23 cellular contexts compared by ENCODE assay signal in genomic region chr10:124564881-124565280, GRCh38.
DNase-seq lines count a peak whose midpoint lies in the region; ATAC-seq and TF ChIP-seq lines count a peak whose summit lies in the region.
"Had no signal": no experiment of that assay in that cellular context is flagged by ENCODE, and none has a peak within 500 bp of the region (broad histone marks: within the 10 kb centered on the region; RNA-seq: fewer than 3 reads in every experiment).

No MANE protein-coding gene starts in this region.

- in situ Hi-C loops in gastrocnemius medialis (cut with MboI; ENCODE audit: low sequenced_read_pairs in 4 of 4): no loop called here

- H3K27ac Mint-ChIP-seq in GM23338 (peak overlapping the region; percentile 48; the same call in 1 of the 2 replicates), T-helper 17 cell (peak overlapping the region; percentile 47), nephron progenitor cell (no peak overlapping the region)
- no peak overlapping the region for H3K27ac Mint-ChIP-seq in activated CD4-positive, alpha-beta T cell treated with anti-CD3 and anti-CD28 coated beads, Interleukin-2, amount 10 ng/mL, durations not matched to agents 7 days and 5 days

- no peak for TF ChIP-seq CTCF in GM23338 (conservative IDR thresholded peaks at IDR 0.05; ENCODE audit: low read depth in 2 of 2)
- TF ChIP-seq CTCF in nephron progenitor cell (IDR thresholded peaks at IDR 0.05): no peak
- TF ChIP-seq CTCF in gastrocnemius medialis (IDR thresholded peaks at IDR 0.05 in 4 of 5, conservative IDR thresholded peaks at IDR 0.05 in 1 of 5): no peak

- no peaks in the 10 kb centered on the region for H3K9me3 ChIP-seq in T-helper 17 cell (ENCODE audit: control insufficient read depth, low read length, poor library complexity, severe bottlenecking)
- H3K9me3 ChIP-seq in gastrocnemius medialis: no peaks in the 10 kb centered on the region
- H3K9me3 ChIP-seq: MG63, Peyer's patch had no signal

- H3K4me1 Mint-ChIP-seq in GM23338 (peaks cover 16% of the 10 kb centered on the region), T-helper 17 cell (no peaks in the 10 kb centered on the region), nephron progenitor cell (peaks cover 38% of the 10 kb centered on the region)
- no peaks in the 10 kb centered on the region for H3K4me1 Mint-ChIP-seq in activated CD4-positive, alpha-beta T cell treated with anti-CD3 and anti-CD28 coated beads, Interleukin-2, amount 10 ng/mL, durations not matched to agents 7 days and 5 days
- H3K4me1 Mint-ChIP-seq: CD8-positive, alpha-beta memory T cell had no signal

- peak overlapping the region; percentile 39; the same call in 1 of the 2 replicates for H3K4me2 ChIP-seq in GM23338

- POLR2A ChIA-PET in activated CD4-positive, alpha-beta T cell treated with anti-CD3 and anti-CD28 coated beads, Interleukin-2, amount 10 ng/mL, durations not matched to agents 7 days and 5 days (lab: Charles Lee): interaction anchor here (0.7 kb wide), 1 partner anchor 175 kb away, joined by 4 read pairs; no protein-coding TSS in a partner anchor

- H2AFZ ChIP-seq in GM23338: peak overlapping the region; percentile 52; the same call in 1 of the 2 replicates
- H2AFZ ChIP-seq: GM23248 had no signal

- no peak for TF ChIP-seq POLR2A in gastrocnemius medialis (IDR thresholded peaks at IDR 0.05)

- H3K9me2 ChIP-seq in GM23338 (ENCODE audit: insufficient read depth): no peaks in the 10 kb centered on the region

- H3K4me3 Mint-ChIP-seq in GM23338 (no peak overlapping the region; the same call in 2 of the 3 replicates), T-helper 17 cell (no peak overlapping the region), nephron progenitor cell (peak overlapping the region; percentile 51)
- H3K4me3 Mint-ChIP-seq in activated CD4-positive, alpha-beta T cell treated with anti-CD3 and anti-CD28 coated beads, Interleukin-2, amount 10 ng/mL, durations not matched to agents 7 days and 5 days: no peak overlapping the region
- H3K4me3 Mint-ChIP-seq: CD8-positive, alpha-beta memory T cell had no signal

- H3K4me3 ChIP-seq in GM23338: no peak overlapping the region
- H3K4me3 ChIP-seq in gastrocnemius medialis: no peak overlapping the region
- H3K4me3 ChIP-seq: GM12878, GM23248, MG63, Peyer's patch had no signal

- no peaks in the 10 kb centered on the region for H3K79me2 ChIP-seq in GM23338 (replicated peaks; ENCODE audit: insufficient read depth)

- DNase-seq in GM23338 (ENCODE audit: low spot score) (no peak), T-helper 17 cell (no peak), nephron progenitor cell (no peak), gastrocnemius medialis (no peak), NCI-H2107 (lab: John Stamatoyannopoulos, UW) (no peak), kidney glomerular epithelial cell (lab: John Stamatoyannopoulos, UW) (no peak), retina (no peak)
- DNase-seq in activated CD4-positive, alpha-beta T cell treated with anti-CD3 and anti-CD28 coated beads, Interleukin-2, amount 10 ng/mL, durations not matched to agents 7 days and 5 days: no peak
- DNase-seq: C1 segment of cervical spinal cord; CD8-positive, alpha-beta memory T cell; DMS53; EL; GM23248; Kasumi-1; MG63; NCI-H1048; NCI-H1436; NCI-H2171; NCI-H446; NCI-H69; Peyer's patch had no signal

- 0 out of 2 replicates have a peak, but pooled peaks cover 4% of the 10 kb centered on the region for H3F3A ChIP-seq in GM23338 (replicated peaks; ENCODE audit: low read depth)

- ATAC-seq in GM23338 (no peak), T-helper 17 cell (no peak), gastrocnemius medialis (no peak)
- ATAC-seq: GM12878 had no signal

- CTCF ChIA-PET in activated CD4-positive, alpha-beta T cell treated with anti-CD3 and anti-CD28 coated beads, Interleukin-2, amount 10 ng/mL, durations not matched to agents 7 days and 5 days (lab: Charles Lee): interaction anchor here (0.9 kb wide), 1 partner anchor 29 kb away, joined by 3 read pairs; no protein-coding TSS in a partner anchor

- H3K36me3 ChIP-seq in GM23338 (ENCODE audit: insufficient read depth): no peaks in the 10 kb centered on the region
- no peaks in the 10 kb centered on the region for H3K36me3 ChIP-seq in gastrocnemius medialis
- H3K36me3 ChIP-seq: MG63, Peyer's patch had no signal

- peaks cover 2% of the 10 kb centered on the region; the same call in 1 of the 2 replicates for H3K4me1 ChIP-seq in GM23338 (ENCODE audit: insufficient read depth)
- H3K4me1 ChIP-seq in gastrocnemius medialis: peaks cover 38 to 52% of the 10 kb centered on the region in 2 donors

- peaks cover 3% of the 10 kb centered on the region; the same call in 2 of the 3 replicates for H3K9me3 Mint-ChIP-seq in GM23338
- H3K9me3 Mint-ChIP-seq in nephron progenitor cell: peaks cover 14% of the 10 kb centered on the region
- no peaks in the 10 kb centered on the region for H3K9me3 Mint-ChIP-seq in activated CD4-positive, alpha-beta T cell treated with anti-CD3 and anti-CD28 coated beads, Interleukin-2, amount 10 ng/mL, durations not matched to agents 7 days and 5 days
- H3K9me3 Mint-ChIP-seq: IgD-negative memory B cell had no signal

- no peaks in the 10 kb centered on the region for H4K20me1 ChIP-seq in GM23338 (replicated peaks; ENCODE audit: insufficient read depth)

- H3K27me3 Mint-ChIP-seq in GM23338 (ENCODE audit: insufficient read depth, low read depth, poor library complexity) (peaks cover 16% of the 10 kb centered on the region), T-helper 17 cell (no peaks in the 10 kb centered on the region), nephron progenitor cell (ENCODE audit: low read depth, poor library complexity) (peaks cover 6% of the 10 kb centered on the region)
- no peaks in the 10 kb centered on the region for H3K27me3 Mint-ChIP-seq in activated CD4-positive, alpha-beta T cell treated with anti-CD3 and anti-CD28 coated beads, Interleukin-2, amount 10 ng/mL, durations not matched to agents 7 days and 5 days
- H3K27me3 Mint-ChIP-seq: CD8-positive, alpha-beta memory T cell; IgD-negative memory B cell had no signal

- H3K36me3 Mint-ChIP-seq in GM23338 (ENCODE audit: low read depth) (no peaks in the 10 kb centered on the region), T-helper 17 cell (ENCODE audit: low read depth) (peaks cover 3% of the 10 kb centered on the region), nephron progenitor cell (ENCODE audit: low read depth) (peaks cover 6% of the 10 kb centered on the region)
- H3K36me3 Mint-ChIP-seq in activated CD4-positive, alpha-beta T cell treated with anti-CD3 and anti-CD28 coated beads, Interleukin-2, amount 10 ng/mL, durations not matched to agents 7 days and 5 days (ENCODE audit: low read depth): no peaks in the 10 kb centered on the region

- intact Hi-C loops in gastrocnemius medialis (cut with DNase I; ENCODE audit: low total_unique reads): loop anchor here (1.0 to 5.0 kb wide), 2 partner anchors 25 to 122 kb away; no protein-coding TSS in a partner anchor

- H3K27me3 ChIP-seq in GM23338 (ENCODE audit: insufficient read depth): no peaks in the 10 kb centered on the region
- no peaks in the 10 kb centered on the region for H3K27me3 ChIP-seq in gastrocnemius medialis
- H3K27me3 ChIP-seq: MG63, Peyer's patch had no signal

- no peak overlapping the region for H3K27ac ChIP-seq in GM23338 (ENCODE audit: low read depth)
- H3K27ac ChIP-seq in gastrocnemius medialis: peak overlapping the region; percentile 94 to 99 (median 95)
- H3K27ac ChIP-seq: GM23248, Peyer's patch had no signal

TF ChIP-seq in GM23338, 12 proteins besides CTCF, POLR2A, EP300 and RAD21 (continues in another document):
- no peak for TF ChIP-seq EZH2 (IDR thresholded peaks at IDR 0.05; ENCODE audit: low read depth, unreplicated experiment)
- no peak for TF ChIP-seq REST (IDR thresholded peaks at IDR 0.05; ENCODE audit: unreplicated experiment)
- no peak for TF ChIP-seq STAT1 (IDR thresholded peaks at IDR 0.05; ENCODE audit: unreplicated experiment)
- no peak for TF ChIP-seq NANOG (IDR thresholded peaks at IDR 0.05; ENCODE audit: borderline replicate concordance)

Comparison
In these comparisons a context has a peak if more than half of its experiments do, and no peak if none do; other contexts are left out.
1. H3K27ac Mint-ChIP-seq: peak in GM23338 (single experiment) and T-helper 17 cell (single experiment); none in nephron progenitor cell (single experiment) and activated CD4-positive, alpha-beta T cell treated with anti-CD3 and anti-CD28 coated beads, Interleukin-2, amount 10 ng/mL, durations not matched to agents 7 days and 5 days (single experiment).